10 cellular contexts compared by ENCODE assay signal in genomic region chr10:110336111-110336721, GRCh38. TPM values are rescaled to one million over a fixed set of nuclear protein-coding genes. Genes with fewer than 3 reads are reported as not detected.
DNase-seq lines count a peak whose midpoint lies in the region; ATAC-seq and TF ChIP-seq lines count a peak whose summit lies in the region.
"Had no signal": no experiment of that assay in that cellular context is flagged by ENCODE, and none has a peak within 500 bp of the region (broad histone marks: within the 10 kb centered on the region; RNA-seq: fewer than 3 reads in every experiment).

No MANE protein-coding gene starts in this region.

- H3K4me3 ChIP-seq in fibroblast of villous mesenchyme (ENCODE audit: low read depth, low read length), result no peak overlapping the region

- peaks cover 7% of the 10 kb centered on the region for H3K9me3 Mint-ChIP-seq in activated CD4-positive, alpha-beta memory T cell treated with anti-CD3 and anti-CD28 coated beads, Interleukin-2, amount 10 ng/mL, durations not matched to agents 7 days and 5 days
- H3K9me3 Mint-ChIP-seq in activated CD4-positive, alpha-beta memory T cell treated with anti-CD3 and anti-CD28 coated beads for 36 hours, result no peaks in the 10 kb centered on the region
- H3K9me3 Mint-ChIP-seq in stimulated activated effector memory CD8-positive, alpha-beta T cell treated with anti-CD3 and anti-CD28 coated beads, Interleukin-12 subunit alpha, Interleukin-12 subunit beta, amount 100 ng/mL, for 72 hours, result no peaks in the 10 kb centered on the region

- TF ChIP-seq CTCF in fibroblast of villous mesenchyme (IDR thresholded peaks at IDR 0.05; ENCODE audit: insufficient read depth, low read depth, low read length), result peak; percentile 25

- H3K4me1 Mint-ChIP-seq in activated CD4-positive, alpha-beta memory T cell treated with anti-CD3 and anti-CD28 coated beads, Interleukin-2, amount 10 ng/mL, durations not matched to agents 7 days and 5 days, result peaks cover 52% of the 10 kb centered on the region
- H3K4me1 Mint-ChIP-seq in activated CD4-positive, alpha-beta memory T cell treated with anti-CD3 and anti-CD28 coated beads for 36 hours (ENCODE audit: low read depth), result peaks cover 16% of the 10 kb centered on the region
- peaks cover 23% of the 10 kb centered on the region for H3K4me1 Mint-ChIP-seq in stimulated activated effector memory CD8-positive, alpha-beta T cell treated with anti-CD3 and anti-CD28 coated beads, Interleukin-12 subunit alpha, Interleukin-12 subunit beta, amount 100 ng/mL, for 72 hours

- CTCF ChIA-PET in activated CD4-positive, alpha-beta memory T cell treated with anti-CD3 and anti-CD28 coated beads, Interleukin-2, amount 10 ng/mL, durations not matched to agents 7 days and 5 days (lab: Charles Lee), result interaction anchor here (1.1 to 1.6 kb wide), 2 partner anchors 18 to 48 kb away, joined by 3 to 10 read pairs; no protein-coding TSS in a partner anchor
- CTCF ChIA-PET in activated CD4-positive, alpha-beta memory T cell treated with anti-CD3 and anti-CD28 coated beads for 36 hours (lab: Charles Lee), result interaction anchor here (0.5 to 1.0 kb wide), 3 partner anchors 17 to 122 kb away, joined by 3 to 4 read pairs (median 3); no protein-coding TSS in a partner anchor

- no peak for DNase-seq in activated CD4-positive, alpha-beta memory T cell treated with anti-CD3 and anti-CD28 coated beads, Interleukin-2, amount 10 ng/mL, durations not matched to agents 7 days and 5 days
- no peak for DNase-seq in activated CD4-positive, alpha-beta memory T cell treated with anti-CD3 and anti-CD28 coated beads for 36 hours
- DNase-seq in fibroblast of villous mesenchyme (ENCODE audit: low read depth), result peak; percentile 91
- DNase-seq in stimulated activated effector memory CD8-positive, alpha-beta T cell treated with anti-CD3 and anti-CD28 coated beads, Interleukin-12 subunit alpha, Interleukin-12 subunit beta, amount 100 ng/mL, for 72 hours (ENCODE audit: low spot score in 2 of 2), result no peak
- no peak for DNase-seq in stimulated activated CD4-positive, alpha-beta T cell treated with anti-CD3 and anti-CD28 coated beads, Interleukin-15, amount 100 ng/mL, for 24 hours
- DNase-seq in SIG-M5 treated with dmso at 0.1 percent for 504 hours (lab: John Stamatoyannopoulos, UW; ENCODE audit: unreplicated experiment), result no peak
- DNase-seq: CD4-positive, alpha-beta memory T cell; stimulated activated CD4-positive, alpha-beta T cell treated with anti-CD3 and anti-CD28 coated beads, Interleukin-2, amount 100 ng/mL, for 24 hours had no signal

- H3K27me3 Mint-ChIP-seq in activated CD4-positive, alpha-beta memory T cell treated with anti-CD3 and anti-CD28 coated beads, Interleukin-2, amount 10 ng/mL, durations not matched to agents 7 days and 5 days, result no peaks in the 10 kb centered on the region
- H3K27me3 Mint-ChIP-seq in activated CD4-positive, alpha-beta memory T cell treated with anti-CD3 and anti-CD28 coated beads for 36 hours, result peaks cover 3% of the 10 kb centered on the region

- POLR2A ChIA-PET in activated CD4-positive, alpha-beta memory T cell treated with anti-CD3 and anti-CD28 coated beads, Interleukin-2, amount 10 ng/mL, durations not matched to agents 7 days and 5 days (lab: Charles Lee), result interaction anchor here (1.1 to 6.8 kb wide), 4 partner anchors 9 to 86 kb away, joined by 3 to 51 read pairs (median 4); no protein-coding TSS in a partner anchor
- POLR2A ChIA-PET in activated CD4-positive, alpha-beta memory T cell treated with anti-CD3 and anti-CD28 coated beads for 36 hours (lab: Charles Lee), result no interaction called here

- H3K4me3 Mint-ChIP-seq in activated CD4-positive, alpha-beta memory T cell treated with anti-CD3 and anti-CD28 coated beads, Interleukin-2, amount 10 ng/mL, durations not matched to agents 7 days and 5 days, result no peak overlapping the region
- H3K4me3 Mint-ChIP-seq in activated CD4-positive, alpha-beta memory T cell treated with anti-CD3 and anti-CD28 coated beads for 36 hours, result no peak overlapping the region
- H3K4me3 Mint-ChIP-seq in stimulated activated effector memory CD8-positive, alpha-beta T cell treated with anti-CD3 and anti-CD28 coated beads, Interleukin-12 subunit alpha, Interleukin-12 subunit beta, amount 100 ng/mL, for 72 hours, result peak overlapping the region; percentile 26

- peaks cover 31% of the 10 kb centered on the region for H3K36me3 Mint-ChIP-seq in activated CD4-positive, alpha-beta memory T cell treated with anti-CD3 and anti-CD28 coated beads, Interleukin-2, amount 10 ng/mL, durations not matched to agents 7 days and 5 days (ENCODE audit: low read depth)
- H3K36me3 Mint-ChIP-seq in activated CD4-positive, alpha-beta memory T cell treated with anti-CD3 and anti-CD28 coated beads for 36 hours, result no peaks in the 10 kb centered on the region
- H3K36me3 Mint-ChIP-seq in stimulated activated effector memory CD8-positive, alpha-beta T cell treated with anti-CD3 and anti-CD28 coated beads, Interleukin-12 subunit alpha, Interleukin-12 subunit beta, amount 100 ng/mL, for 72 hours, result no peaks in the 10 kb centered on the region
- H3K36me3 Mint-ChIP-seq: CD4-positive, alpha-beta memory T cell had no signal

- H3K27ac Mint-ChIP-seq in activated CD4-positive, alpha-beta memory T cell treated with anti-CD3 and anti-CD28 coated beads, Interleukin-2, amount 10 ng/mL, durations not matched to agents 7 days and 5 days, result peak overlapping the region; percentile 81
- no peak overlapping the region for H3K27ac Mint-ChIP-seq in activated CD4-positive, alpha-beta memory T cell treated with anti-CD3 and anti-CD28 coated beads for 36 hours
- peak overlapping the region; percentile 77 for H3K27ac Mint-ChIP-seq in stimulated activated effector memory CD8-positive, alpha-beta T cell treated with anti-CD3 and anti-CD28 coated beads, Interleukin-12 subunit alpha, Interleukin-12 subunit beta, amount 100 ng/mL, for 72 hours

- intact Hi-C loops in activated CD4-positive, alpha-beta memory T cell treated with anti-CD3 and anti-CD28 coated beads for 36 hours (cut with micrococcal nuclease), result no loop called here

- ATAC-seq in SK-N-SH treated with all-trans-retinoic acid at 6 μM for 48 hours (peak; percentile 98), HG03108 (IDR thresholded peaks at IDR 0.05; ENCODE audit: unreplicated experiment) (no peak)
- ATAC-seq in stimulated activated effector memory CD8-positive, alpha-beta T cell treated with anti-CD3 and anti-CD28 coated beads, Interleukin-12 subunit alpha, Interleukin-12 subunit beta, amount 100 ng/mL, for 72 hours, result peak; percentile 64

TF ChIP-seq in SK-N-SH treated with all-trans-retinoic acid at 6 μM for 48 hours, 23 proteins besides CTCF, POLR2A, EP300 and RAD21:
- TF ChIP-seq POU6F1 (CRISPR knock-in tag; IDR thresholded peaks at IDR 0.05; ENCODE audit: borderline replicate concordance, low read depth), result no peak
TF ChIP-seq in SK-N-SH treated with all-trans-retinoic acid at 6 μM for 48 hours: peak in this region for 0.

RNA-seq across cellular contexts. Expression of gene SMNDC1, which starts 31.5 kb away (rescaled TPM):
- 10 to 100 TPM; 40.8 to 45.6 TPM for total RNA-seq in activated CD4-positive, alpha-beta memory T cell treated with anti-CD3 and anti-CD28 coated beads, Interleukin-2, amount 10 ng/mL, durations not matched to agents 7 days and 5 days
- total RNA-seq in activated CD4-positive, alpha-beta memory T cell treated with anti-CD3 and anti-CD28 coated beads for 36 hours, result 10 to 100 TPM; 44.1 to 48.3 TPM
- total RNA-seq in fibroblast of villous mesenchyme, result 6.8 and 11.7 TPM in 2 replicates
